Comparison of ENCODE assay signal across 15 cellular contexts in genomic region chr20:38970302-38970701, GRCh38. TPM values are rescaled to one million over a fixed set of nuclear protein-coding genes. Genes with fewer than 3 reads are reported as not detected.
DNase-seq lines count a peak whose midpoint lies in the region; ATAC-seq, FAIRE-seq and TF ChIP-seq lines count a peak whose summit lies in the region.
"Had no signal": no experiment of that assay in that cellular context is flagged by ENCODE, and none has a peak within 500 bp of the region (broad histone marks: within the 10 kb centered on the region; RNA-seq: fewer than 3 reads in every experiment).

No MANE protein-coding gene starts in this region.

- H3K79me2 ChIP-seq in keratinocyte (ENCODE audit: control insufficient read depth, insufficient read depth, low read length) = peaks cover 31% of the 10 kb centered on the region

- H3K4me3 ChIP-seq in A549 = no peak overlapping the region
- H3K4me3 ChIP-seq in astrocyte of the spinal cord (ENCODE audit: low read depth, low read length) = no peak overlapping the region
- no peak overlapping the region for H3K4me3 ChIP-seq in keratinocyte (ENCODE audit: control insufficient read depth in 2 of 3, extremely low read depth in 1 of 3, insufficient read depth in 2 of 3, low read depth in 1 of 3, low read length in 3 of 3)
- H3K4me3 ChIP-seq in aorta (ENCODE audit: low read length in 2 of 2) = no peak overlapping the region
- H3K4me3 ChIP-seq: BLaER1 treated with 17β-estradiol and CSF1 and Interleukin-3, amounts not matched to agents 10 nM and 100 nM had no signal

- FAIRE-seq in A549 (lab: Jason Lieb, UNC) = no peak
- FAIRE-seq in keratinocyte (lab: Jason Lieb, UNC) = peak; percentile 68

- H3K4me1 ChIP-seq in A549 = peaks cover 3% of the 10 kb centered on the region; the same call in 1 of the 3 replicates
- H3K4me1 ChIP-seq in keratinocyte (ENCODE audit: control insufficient read depth, extremely low read depth, insufficient read depth, low read length) = peaks cover 47% of the 10 kb centered on the region
- H3K4me1 ChIP-seq in aorta (ENCODE audit: control insufficient read depth in 1 of 2, insufficient read depth in 2 of 2, low read length in 2 of 2) = no peaks in the 10 kb centered on the region
- H3K4me1 ChIP-seq: BLaER1 treated with 17β-estradiol and CSF1 and Interleukin-3, amounts not matched to agents 10 nM and 100 nM had no signal

- TF ChIP-seq EP300 in A549 (IDR thresholded peaks at IDR 0.05) = no peak

- ATAC-seq in A549 (peak; percentile 34 to 49; a peak in 3 of 6 replicates), HG03025 (IDR thresholded peaks at IDR 0.05; ENCODE audit: low FRiP score, unreplicated experiment) (no peak), aorta (ENCODE audit: low FRiP score) (no peak)
- ATAC-seq: naive thymus-derived CD8-positive, alpha-beta T cell had no signal

- H3K36me3 ChIP-seq in keratinocyte (ENCODE audit: control insufficient read depth in 2 of 2, extremely low read depth in 1 of 2, insufficient read depth in 2 of 2, low read length in 2 of 2) (peaks cover 1 to 12% of the 10 kb centered on the region in 2 experiments), aorta (ENCODE audit: control insufficient read depth in 1 of 2, insufficient read depth in 2 of 2, low read length in 1 of 2) (peaks cover 0 to 8% of the 10 kb centered on the region in 2 donors)

- POLR2A ChIA-PET in A549 (lab: Yijun Ruan, JAX) = no interaction called here

- H3K27me3 ChIP-seq in keratinocyte (ENCODE audit: control insufficient read depth, extremely low read depth, insufficient read depth, low read length) (no peaks in the 10 kb centered on the region), aorta (ENCODE audit: control insufficient read depth in 1 of 2, insufficient read depth in 2 of 2, low read length in 1 of 2) (no peaks in the 10 kb centered on the region)
- H3K27me3 ChIP-seq: BLaER1 treated with 17β-estradiol and CSF1 and Interleukin-3, amounts not matched to agents 10 nM and 100 nM had no signal

- H3K9me3 ChIP-seq in A549 = no peaks in the 10 kb centered on the region
- H3K9me3 ChIP-seq in keratinocyte (ENCODE audit: control insufficient read depth, low read depth, low read length) = no peaks in the 10 kb centered on the region
- no peaks in the 10 kb centered on the region for H3K9me3 ChIP-seq in aorta (ENCODE audit: control insufficient read depth, low read length)
- H3K9me3 ChIP-seq: BLaER1 treated with 17β-estradiol and CSF1 and Interleukin-3, amounts not matched to agents 10 nM and 100 nM had no signal

- H2AFZ ChIP-seq in keratinocyte (ENCODE audit: control insufficient read depth, low read length) = no peak overlapping the region

- no peak for TF ChIP-seq RAD21 in A549 (conservative IDR thresholded peaks at IDR 0.05 in 1 of 2, IDR thresholded peaks at IDR 0.05 in 1 of 2)

- no peak overlapping the region for H3K9ac ChIP-seq in keratinocyte (ENCODE audit: control insufficient read depth, extremely low read depth, insufficient read depth, low read length)
- H3K9ac ChIP-seq: BLaER1 treated with 17β-estradiol and CSF1 and Interleukin-3, amounts not matched to agents 10 nM and 100 nM had no signal

- H4K20me1 ChIP-seq in keratinocyte (ENCODE audit: control insufficient read depth, extremely low read depth, insufficient read depth, low read length) = no peaks in the 10 kb centered on the region

- TF ChIP-seq CTCF in A549 (IDR thresholded peaks at IDR 0.05) (no peak), astrocyte of the spinal cord (IDR thresholded peaks at IDR 0.05; ENCODE audit: low read depth, low read length) (no peak), keratinocyte (optimal IDR thresholded peaks at IDR 0.05 in 1 of 3, IDR thresholded peaks at IDR 0.05 in 1 of 3, conservative IDR thresholded peaks at IDR 0.05 in 1 of 3; ENCODE audit: extremely low read depth in 1 of 3, insufficient read depth in 2 of 3, low read length in 3 of 3) (no peak)

- intact Hi-C loops in aorta (cut with DNase I) = no loop called here

- H3K27ac ChIP-seq in A549 = no peak overlapping the region
- peak overlapping the region; percentile 36 for H3K27ac ChIP-seq in keratinocyte (ENCODE audit: control insufficient read depth, insufficient read depth, low read length)
- H3K27ac ChIP-seq in aorta (ENCODE audit: low read depth in 1 of 2, low read length in 2 of 2) = no peak overlapping the region
- H3K27ac ChIP-seq: BLaER1 treated with 17β-estradiol and CSF1 and Interleukin-3, amounts not matched to agents 10 nM and 100 nM had no signal

- in situ Hi-C loops in astrocyte of the spinal cord (cut with HindIII; ENCODE audit: low sequenced_read_pairs) = no loop called here

- no peak overlapping the region for H3K4me2 ChIP-seq in A549
- H3K4me2 ChIP-seq in keratinocyte (ENCODE audit: control insufficient read depth, extremely low read depth, insufficient read depth, low read depth, low read length) = peak overlapping the region; percentile 31
- H3K4me2 ChIP-seq: BLaER1 treated with 17β-estradiol and CSF1 and Interleukin-3, amounts not matched to agents 10 nM and 100 nM had no signal

- no peak for TF ChIP-seq POLR2A in A549 (IDR thresholded peaks at IDR 0.05; ENCODE audit: low read length)

- no peaks in the 10 kb centered on the region for H3K9me1 ChIP-seq in keratinocyte (ENCODE audit: control insufficient read depth, extremely low read depth, insufficient read depth, low read length)

- dilution Hi-C loops in keratinocyte (cut with MboI; ENCODE audit: extremely low pct_ligation_motif_present, low sequenced_read_pairs) = no loop called here

- DNase-seq in A549 (ENCODE audit: low read depth in 1 of 2, low spot score in 1 of 2) (peak in 1 of 2 experiments; percentile 13), HPDE6-E6E7 (ENCODE audit: extremely low spot score) (peak; percentile 79), astrocyte of the spinal cord (ENCODE audit: low read depth, low spot score) (peak; percentile 58), keratinocyte (ENCODE audit: low read depth, low spot score) (no peak), aorta (no peak)
- DNase-seq in effector CD4-positive, alpha-beta T cell = no peak
- no peak for DNase-seq in activated CD4-positive, alpha-beta T cell treated with anti-CD3 and anti-CD28 coated beads for 48 hours
- DNase-seq: activated CD4-positive, alpha-beta T cell treated with anti-CD3 and anti-CD28 coated beads, Interleukin-2, amount 50 U/mL, for 1 hour; activated naive CD4-positive, alpha-beta T cell; naive thymus-derived CD8-positive, alpha-beta T cell; NCI-H1048; NCI-H524; stimulated activated CD4-positive, alpha-beta T cell treated with anti-CD3 and anti-CD28 coated beads, Interleukin-12 subunit alpha, Interleukin-12 subunit beta, amount 100 ng/mL, for 4 hours had no signal

- 88% methylated on average over 1 of the region's 1 CpG for WGBS in A549 (ENCODE audit: missing lambda C conversion rate)
- 96 to 100% methylated on average over 1 of the region's 1 CpG for WGBS in aorta, 2 donors

- CTCF ChIA-PET in A549 (lab: Yijun Ruan, JAX) = interaction anchor here (2.3 kb wide), 1 partner anchor 14 kb away, joined by 8 read pairs; no protein-coding TSS in a partner anchor

TF ChIP-seq in A549, 52 proteins besides CTCF, POLR2A, EP300 and RAD21 (continues in another document):
- TF ChIP-seq MAX (IDR thresholded peaks at IDR 0.05) = no peak
- TF ChIP-seq, protein P1, sequence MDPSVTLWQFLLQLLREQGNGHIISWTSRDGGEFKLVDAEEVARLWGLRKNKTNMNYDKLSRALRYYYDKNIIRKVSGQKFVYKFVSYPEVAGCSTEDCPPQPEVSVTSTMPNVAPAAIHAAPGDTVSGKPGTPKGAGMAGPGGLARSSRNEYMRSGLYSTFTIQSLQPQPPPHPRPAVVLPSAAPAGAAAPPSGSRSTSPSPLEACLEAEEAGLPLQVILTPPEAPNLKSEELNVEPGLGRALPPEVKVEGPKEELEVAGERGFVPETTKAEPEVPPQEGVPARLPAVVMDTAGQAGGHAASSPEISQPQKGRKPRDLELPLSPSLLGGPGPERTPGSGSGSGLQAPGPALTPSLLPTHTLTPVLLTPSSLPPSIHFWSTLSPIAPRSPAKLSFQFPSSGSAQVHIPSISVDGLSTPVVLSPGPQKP (IDR thresholded peaks at IDR 0.05; ENCODE audit: low read depth, low read length) = no peak
- TF ChIP-seq BHLHE40 (IDR thresholded peaks at IDR 0.05; ENCODE audit: low read depth, low read length) = no peak

RNA-seq across cellular contexts. Expression of gene DHX35, which starts 8.2 kb away (rescaled TPM):
- 13.8 and 14.4 TPM in 2 replicates for polyA plus RNA-seq in A549 (2011; rRNA removed)
- 10.5 and 10.8 TPM in 2 replicates for polyA plus RNA-seq in A549 (2012; cell fraction: cytosol; rRNA removed)
- 19.9 and 26.7 TPM in 2 replicates for polyA plus RNA-seq in A549 (2012; cell fraction: nucleus; rRNA removed)
- 7.7 to 8.1 TPM (median 7.8 TPM) in 3 replicates for polyA plus RNA-seq in A549 (2017; fragmentation: RNase III; extraction: RNeasy Plus Mini Kit Qiagen cat#74134 plus additional on column Dnase treatment)
- polyA minus RNA-seq in A549 (2011; rRNA and poly(A)+ RNA removed) = 15.3 and 15.9 TPM in 2 replicates
- polyA plus RNA-seq in keratinocyte = 9.3 to 12.9 TPM (median 9.8 TPM) in 3 replicates
- polyA plus RNA-seq in keratinocyte (2011; ENCODE audit: low read depth) = 1.7 TPM
- 5.5 and 7.4 TPM in 2 replicates for polyA plus RNA-seq in keratinocyte (2011; cell fraction: cytosol; rRNA removed)
- polyA plus RNA-seq in keratinocyte (2011; cell fraction: nucleus; rRNA removed) = 20.3 and 21.7 TPM in 2 replicates
- 3.9 and 5.7 TPM in 2 replicates for polyA plus RNA-seq in keratinocyte (2012; ENCODE audit: low replicate concordance)
- polyA minus RNA-seq in keratinocyte = 6.8 to 13.3 TPM (median 10.4 TPM) in 3 replicates
- polyA minus RNA-seq in keratinocyte (2011; cell fraction: cytosol; rRNA and poly(A)+ RNA removed) = 3.3 TPM
- polyA minus RNA-seq in keratinocyte (2011; cell fraction: nucleus; rRNA and poly(A)+ RNA removed) = 8.8 and 16.0 TPM in 2 replicates
- total RNA-seq in aorta = 10 to 100 TPM; 11.3 TPM
- 10 to 100 TPM in 1 of 2 donors, 1 to 10 TPM in 1; 4.8 to 15.5 TPM for polyA plus RNA-seq in aorta

RNA-seq across cellular contexts. Expression of gene FAM83D, which starts 44.1 kb away (rescaled TPM):
- 53.5 and 57.1 TPM in 2 replicates for polyA plus RNA-seq in A549 (2011; rRNA removed)
- polyA plus RNA-seq in A549 (2012; cell fraction: cytosol; rRNA removed) = 71.4 and 81.1 TPM in 2 replicates
- polyA plus RNA-seq in A549 (2012; cell fraction: nucleus; rRNA removed) = 79.7 and 80.4 TPM in 2 replicates
- 53.4 to 59.5 TPM (median 58.3 TPM) in 3 replicates for polyA plus RNA-seq in A549 (2017; fragmentation: RNase III; extraction: RNeasy Plus Mini Kit Qiagen cat#74134 plus additional on column Dnase treatment)
- polyA minus RNA-seq in A549 (2011; rRNA and poly(A)+ RNA removed) = 36.8 and 39.8 TPM in 2 replicates
- polyA plus RNA-seq in keratinocyte = 8.5 to 33.1 TPM (median 32.1 TPM) in 3 replicates
- 1.2 TPM for polyA plus RNA-seq in keratinocyte (2011; ENCODE audit: low read depth)
- 11.3 and 17.1 TPM in 2 replicates for polyA plus RNA-seq in keratinocyte (2011; cell fraction: cytosol; rRNA removed)
- 12.3 and 13.2 TPM in 2 replicates for polyA plus RNA-seq in keratinocyte (2011; cell fraction: nucleus; rRNA removed)
- 0.97 and 19.3 TPM in 2 replicates for polyA plus RNA-seq in keratinocyte (2012; ENCODE audit: low replicate concordance)
- 5.9 to 26.8 TPM (median 19.0 TPM) in 3 replicates for polyA minus RNA-seq in keratinocyte
- 8.1 TPM for polyA minus RNA-seq in keratinocyte (2011; cell fraction: cytosol; rRNA and poly(A)+ RNA removed)
- 5.5 and 6.3 TPM in 2 replicates for polyA minus RNA-seq in keratinocyte (2011; cell fraction: nucleus; rRNA and poly(A)+ RNA removed)
- total RNA-seq in aorta = 1 to 10 TPM; 3.4 to 6.1 TPM
- polyA plus RNA-seq in aorta = 1 to 10 TPM; 1.1 to 2.7 TPM

Comparison
In these comparisons a context has a peak if more than half of its experiments do, and no peak if none do; other contexts are left out.
1. ATAC-seq: peak in A549 (2 of 2); none in HG03025 (single experiment) and aorta (single experiment).
2. DNase-seq: peak in HPDE6-E6E7 (single experiment) and astrocyte of the spinal cord (single experiment); none in keratinocyte (single experiment), effector CD4-positive, alpha-beta T cell (single experiment), aorta (0 of 2) and activated CD4-positive, alpha-beta T cell treated with anti-CD3 and anti-CD28 coated beads for 48 hours (single experiment).